In genomic region chr19:13029893-13030292, GRCh38 we compare ENCODE assay signal across 9 cellular contexts. TPM values are rescaled to one million over a fixed set of nuclear protein-coding genes. Genes with fewer than 3 reads are reported as not detected.
A peak's percentile ranks its signal among the peaks of the same experiment; 100 is the strongest.
DNase-seq lines count a peak whose midpoint lies in the region; ATAC-seq, FAIRE-seq and TF ChIP-seq lines count a peak whose summit lies in the region.
"Had no signal": no experiment of that assay in that cellular context is flagged by ENCODE, and none has a peak within 500 bp of the region (broad histone marks: within the 10 kb centered on the region; RNA-seq: fewer than 3 reads in every experiment).

No MANE protein-coding gene starts in this region.

- DNase-seq in A549 (ENCODE audit: low read depth in 1 of 2, low spot score in 1 of 2) (no peak), kidney epithelial cell (ENCODE audit: low read depth) (no peak), mucosa of gallbladder (ENCODE audit: low spot score) (no peak), progenitor cell of endocrine pancreas (ENCODE audit: low spot score, unreplicated experiment) (no peak)
- DNase-seq in activated CD4-positive, alpha-beta memory T cell treated with anti-CD3 and anti-CD28 coated beads, Interleukin-2, amount 10 ng/mL, durations not matched to agents 7 days and 5 days = peak; percentile 25
- DNase-seq in stimulated activated naive CD4-positive, alpha-beta T cell (lab: John Stamatoyannopoulos, UW) = no peak
- no peak for DNase-seq in CD4-positive, alpha-beta memory T cell

- H3K4me1 ChIP-seq in A549 = peaks cover 15% of the 10 kb centered on the region
- H3K4me1 ChIP-seq in CD4-positive, alpha-beta memory T cell (ENCODE audit: insufficient read depth, low read length) = no peaks in the 10 kb centered on the region

- H3K9me3 Mint-ChIP-seq in activated CD4-positive, alpha-beta memory T cell treated with anti-CD3 and anti-CD28 coated beads, Interleukin-2, amount 10 ng/mL, durations not matched to agents 7 days and 5 days = no peaks in the 10 kb centered on the region
- no peaks in the 10 kb centered on the region for H3K9me3 Mint-ChIP-seq in CD4-positive, alpha-beta memory T cell
- no peaks in the 10 kb centered on the region for H3K9me3 Mint-ChIP-seq in progenitor cell of endocrine pancreas (ENCODE audit: low read depth)
- H3K9me3 Mint-ChIP-seq: naive thymus-derived CD8-positive, alpha-beta T cell had no signal

- H3K36me3 Mint-ChIP-seq in activated CD4-positive, alpha-beta memory T cell treated with anti-CD3 and anti-CD28 coated beads, Interleukin-2, amount 10 ng/mL, durations not matched to agents 7 days and 5 days (ENCODE audit: low read depth) = no peaks in the 10 kb centered on the region
- H3K36me3 Mint-ChIP-seq in CD4-positive, alpha-beta memory T cell = no peaks in the 10 kb centered on the region
- no peaks in the 10 kb centered on the region for H3K36me3 Mint-ChIP-seq in progenitor cell of endocrine pancreas (ENCODE audit: insufficient read depth)

- H3K4me3 ChIP-seq in A549 (no peak overlapping the region), kidney epithelial cell (ENCODE audit: low read depth, low read length) (no peak overlapping the region)
- H3K4me3 ChIP-seq in CD4-positive, alpha-beta memory T cell (ENCODE audit: low read length in 2 of 2) = no peak overlapping the region

- peaks cover 24% of the 10 kb centered on the region for H3K27me3 Mint-ChIP-seq in activated CD4-positive, alpha-beta memory T cell treated with anti-CD3 and anti-CD28 coated beads, Interleukin-2, amount 10 ng/mL, durations not matched to agents 7 days and 5 days
- H3K27me3 Mint-ChIP-seq in CD4-positive, alpha-beta memory T cell = peaks cover 14 to 17% of the 10 kb centered on the region in 2 donors
- peaks cover 97% of the 10 kb centered on the region for H3K27me3 Mint-ChIP-seq in progenitor cell of endocrine pancreas

- H3K27me3 ChIP-seq in kidney epithelial cell (ENCODE audit: control insufficient read depth, insufficient read depth, low read length) = peaks cover 5% of the 10 kb centered on the region
- peaks cover 5% of the 10 kb centered on the region for H3K27me3 ChIP-seq in CD4-positive, alpha-beta memory T cell (ENCODE audit: insufficient read depth, low read length)

- no peaks in the 10 kb centered on the region for H3K36me3 ChIP-seq in kidney epithelial cell (ENCODE audit: control insufficient read depth, insufficient read depth, low read length)
- H3K36me3 ChIP-seq in CD4-positive, alpha-beta memory T cell (ENCODE audit: insufficient read depth, low read length) = no peaks in the 10 kb centered on the region

- peak in 1 of 2 experiments; percentile 27; a peak in 1 of 5 replicates for TF ChIP-seq RAD21 in A549 (conservative IDR thresholded peaks at IDR 0.05 in 1 of 2, IDR thresholded peaks at IDR 0.05 in 1 of 2)

- no peak for FAIRE-seq in A549 (lab: Jason Lieb, UNC)

- TF ChIP-seq CTCF in A549 (IDR thresholded peaks at IDR 0.05) (peak; percentile 31; the same call in 2 of the 3 replicates), GM12874 (IDR thresholded peaks at IDR 0.05; ENCODE audit: insufficient read depth, low read depth, low read length) (peak; percentile 45), kidney epithelial cell (IDR thresholded peaks at IDR 0.05; ENCODE audit: insufficient read depth, low read length, poor library complexity, severe bottlenecking) (peak; percentile 54), progenitor cell of endocrine pancreas (IDR thresholded peaks at IDR 0.05; ENCODE audit: unreplicated experiment) (no peak)

- H3K4me1 Mint-ChIP-seq in activated CD4-positive, alpha-beta memory T cell treated with anti-CD3 and anti-CD28 coated beads, Interleukin-2, amount 10 ng/mL, durations not matched to agents 7 days and 5 days = no peaks in the 10 kb centered on the region
- peaks cover 0 to 8% (median 4%) of the 10 kb centered on the region in 4 donors for H3K4me1 Mint-ChIP-seq in CD4-positive, alpha-beta memory T cell
- peaks cover 19% of the 10 kb centered on the region for H3K4me1 Mint-ChIP-seq in progenitor cell of endocrine pancreas (ENCODE audit: low read depth)

- ATAC-seq in A549 = peak in 1 of 2 experiments; percentile 37; a peak in 1 of 6 replicates
- ATAC-seq: naive thymus-derived CD8-positive, alpha-beta T cell had no signal

- no peak overlapping the region for H3K27ac ChIP-seq in A549
- no peak overlapping the region for H3K27ac ChIP-seq in CD4-positive, alpha-beta memory T cell (ENCODE audit: low read depth, low read length)

- CTCF ChIA-PET in A549 (lab: Yijun Ruan, JAX) = interaction anchor here (0.9 to 9.3 kb wide), 6 partner anchors 10 to 64 kb away, joined by 3 to 89 read pairs (median 8); no protein-coding TSS in a partner anchor
- CTCF ChIA-PET in activated CD4-positive, alpha-beta memory T cell treated with anti-CD3 and anti-CD28 coated beads, Interleukin-2, amount 10 ng/mL, durations not matched to agents 7 days and 5 days (lab: Charles Lee) = interaction anchor here (0.8 to 3.3 kb wide), 6 partner anchors 14 to 65 kb away, joined by 3 to 23 read pairs (median 9); no protein-coding TSS in a partner anchor
- CTCF ChIA-PET in CD4-positive, alpha-beta memory T cell (lab: Charles Lee; ENCODE audit: partially characterized antibody) = interaction anchor here (0.8 to 5.4 kb wide), 6 partner anchors 12 to 64 kb away, joined by 3 to 29 read pairs (median 4); no protein-coding TSS in a partner anchor

- POLR2A ChIA-PET in A549 (lab: Yijun Ruan, JAX) = no interaction called here
- POLR2A ChIA-PET in activated CD4-positive, alpha-beta memory T cell treated with anti-CD3 and anti-CD28 coated beads, Interleukin-2, amount 10 ng/mL, durations not matched to agents 7 days and 5 days (lab: Charles Lee) = no interaction called here
- POLR2A ChIA-PET in CD4-positive, alpha-beta memory T cell (lab: Charles Lee; ENCODE audit: partially characterized antibody) = no interaction called here

- no peak overlapping the region for H3K4me2 ChIP-seq in A549

- TF ChIP-seq EP300 in A549 (IDR thresholded peaks at IDR 0.05) = no peak

- WGBS in A549 (ENCODE audit: missing lambda C conversion rate) = 45% methylated on average over 7 of the region's 10 CpGs

- H3K9me3 ChIP-seq in A549 = no peaks in the 10 kb centered on the region
- no peaks in the 10 kb centered on the region for H3K9me3 ChIP-seq in CD4-positive, alpha-beta memory T cell (ENCODE audit: control insufficient read depth in 1 of 2, low read length in 2 of 2)

- no peak overlapping the region for H3K27ac Mint-ChIP-seq in activated CD4-positive, alpha-beta memory T cell treated with anti-CD3 and anti-CD28 coated beads, Interleukin-2, amount 10 ng/mL, durations not matched to agents 7 days and 5 days
- H3K27ac Mint-ChIP-seq in CD4-positive, alpha-beta memory T cell = no peak overlapping the region
- H3K27ac Mint-ChIP-seq in progenitor cell of endocrine pancreas = no peak overlapping the region
- H3K27ac Mint-ChIP-seq: naive thymus-derived CD8-positive, alpha-beta T cell had no signal

- no peak for TF ChIP-seq POLR2A in A549 (IDR thresholded peaks at IDR 0.05; ENCODE audit: low read length)

- H3K4me3 Mint-ChIP-seq in activated CD4-positive, alpha-beta memory T cell treated with anti-CD3 and anti-CD28 coated beads, Interleukin-2, amount 10 ng/mL, durations not matched to agents 7 days and 5 days = no peak overlapping the region
- H3K4me3 Mint-ChIP-seq in CD4-positive, alpha-beta memory T cell = no peak overlapping the region
- H3K4me3 Mint-ChIP-seq in progenitor cell of endocrine pancreas (ENCODE audit: low read depth) = no peak overlapping the region
- H3K4me3 Mint-ChIP-seq: naive thymus-derived CD8-positive, alpha-beta T cell had no signal

- intact Hi-C loops in CD4-positive, alpha-beta memory T cell (cut with micrococcal nuclease) = loop anchor here (5.0 kb wide), 1 partner anchor 62 kb away; no protein-coding TSS in a partner anchor

TF ChIP-seq in A549, 52 proteins besides CTCF, POLR2A, EP300 and RAD21:
- TF ChIP-seq RARB (CRISPR knock-in tag; IDR thresholded peaks at IDR 0.05) (no peak), SMC3 (IDR thresholded peaks at IDR 0.05) (0 out of 3 replicates have a peak, but pooled peaks have one; percentile 14), FOSB (CRISPR knock-in tag; IDR thresholded peaks at IDR 0.05) (no peak), CHD2 (IDR thresholded peaks at IDR 0.05; ENCODE audit: low read length, partially characterized antibody) (no peak)

RNA-seq across cellular contexts. Expression of gene NFIX, which starts 34.6 kb away (rescaled TPM):
- polyA plus RNA-seq in A549 (2011; rRNA removed) (0.52 and 1.0 TPM in 2 replicates), A549 (2017; fragmentation: RNase III; extraction: RNeasy Plus Mini Kit Qiagen cat#74134 plus additional on column Dnase treatment) (3.0 to 4.5 TPM (median 3.0 TPM) in 3 replicates)
- 1.1 and 1.5 TPM in 2 replicates for polyA plus RNA-seq in A549 (2012; cell fraction: cytosol; rRNA removed)
- polyA plus RNA-seq in A549 (2012; cell fraction: nucleus; rRNA removed) = 1.5 and 2.0 TPM in 2 replicates
- polyA minus RNA-seq in A549 (2011; rRNA and poly(A)+ RNA removed) = 1.1 and 2.5 TPM in 2 replicates
- under 1 TPM in 1 of 2 experiments, not detected in 1; 0.05 TPM for total RNA-seq in activated CD4-positive, alpha-beta memory T cell treated with anti-CD3 and anti-CD28 coated beads, Interleukin-2, amount 10 ng/mL, durations not matched to agents 7 days and 5 days
- total RNA-seq in kidney epithelial cell (6.7 and 9.7 TPM in 2 replicates), mucosa of gallbladder (135 TPM), progenitor cell of endocrine pancreas (0.46 and 0.51 TPM in 2 replicates)
- total RNA-seq in CD4-positive, alpha-beta memory T cell = 1 to 10 TPM; 4.0 to 5.4 TPM
- under 1 TPM in 1 of 2 donors, not detected in 1; 0.09 TPM for polyA plus RNA-seq in CD4-positive, alpha-beta memory T cell

Comparison
In these comparisons a context has a peak if more than half of its experiments do, and no peak if none do; other contexts are left out.
1. RNA of gene NFIX, which starts 34.6 kb away (total RNA-seq): 135 TPM in mucosa of gallbladder (single experiment); 6.7 to 9.7 TPM in kidney epithelial cell, 4.0 to 5.4 TPM in CD4-positive, alpha-beta memory T cell, 0.46 to 0.51 TPM in progenitor cell of endocrine pancreas and 0.05 TPM in activated CD4-positive, alpha-beta memory T cell treated with anti-CD3 and anti-CD28 coated beads, Interleukin-2, amount 10 ng/mL, durations not matched to agents 7 days and 5 days; every median in the first group is over 10 times any median in the second.